ENCODE assay signal across 11 cellular contexts in the genomic region with DNA sequence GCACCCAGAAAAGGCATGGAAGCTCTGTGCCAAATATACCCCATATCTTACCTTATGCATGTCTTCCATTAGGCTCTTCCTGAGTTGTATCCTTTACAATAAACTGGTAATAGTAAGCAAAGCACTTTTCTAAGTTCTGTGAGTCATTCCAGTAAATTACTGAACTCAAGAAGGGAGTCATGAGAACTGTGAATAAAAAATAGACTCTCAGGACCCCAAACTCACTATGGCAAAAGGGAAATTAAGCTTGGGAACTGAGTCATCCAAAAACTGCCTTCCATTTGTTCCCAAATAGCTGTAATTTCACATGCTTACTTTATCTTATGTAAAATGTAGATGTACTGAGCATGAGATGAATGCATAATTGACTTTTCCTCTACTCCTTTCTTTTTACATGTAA.
"Had no signal": no experiment of that assay in that cellular context is flagged by ENCODE, and none has a peak within 500 bp of the region (broad histone marks: within the 10 kb centered on the region; RNA-seq: fewer than 3 reads in every experiment).

No MANE protein-coding gene starts in this region.

- H3K9me3 ChIP-seq: right lobe of liver, suprapubic skin had no signal

- DNase-seq: activated B cell treated with CpG ODN at 0.5 μM for 24 hours; activated CD4-positive, alpha-beta T cell treated with anti-CD3 and anti-CD28 coated beads, Interleukin-2, amount 10 ng/mL, durations not matched to agents 24 days and 14 days; activated CD8-positive, alpha-beta memory T cell treated with anti-CD3 and anti-CD28 coated beads, Interleukin-2, amount 50 U/mL, for 48 hours; activated gamma-delta T cell; activated T-cell treated with anti-CD3 and anti-CD28 coated beads, Interleukin-2, amount 50 U/mL, for 72 hours; central memory CD4-positive, alpha-beta T cell; cortex of kidney; effector CD8-positive, alpha-beta T cell; foreskin melanocyte; right lobe of liver had no signal

- H3K36me3 ChIP-seq: right lobe of liver, suprapubic skin had no signal

- H3K4me1 ChIP-seq: right lobe of liver, suprapubic skin had no signal

- H3K27ac ChIP-seq: right lobe of liver, suprapubic skin had no signal

- H3K4me3 ChIP-seq: right lobe of liver, suprapubic skin had no signal

- H3K27me3 ChIP-seq: right lobe of liver, suprapubic skin had no signal
